ENCODE assay signal across 23 cellular contexts in the genomic region with DNA sequence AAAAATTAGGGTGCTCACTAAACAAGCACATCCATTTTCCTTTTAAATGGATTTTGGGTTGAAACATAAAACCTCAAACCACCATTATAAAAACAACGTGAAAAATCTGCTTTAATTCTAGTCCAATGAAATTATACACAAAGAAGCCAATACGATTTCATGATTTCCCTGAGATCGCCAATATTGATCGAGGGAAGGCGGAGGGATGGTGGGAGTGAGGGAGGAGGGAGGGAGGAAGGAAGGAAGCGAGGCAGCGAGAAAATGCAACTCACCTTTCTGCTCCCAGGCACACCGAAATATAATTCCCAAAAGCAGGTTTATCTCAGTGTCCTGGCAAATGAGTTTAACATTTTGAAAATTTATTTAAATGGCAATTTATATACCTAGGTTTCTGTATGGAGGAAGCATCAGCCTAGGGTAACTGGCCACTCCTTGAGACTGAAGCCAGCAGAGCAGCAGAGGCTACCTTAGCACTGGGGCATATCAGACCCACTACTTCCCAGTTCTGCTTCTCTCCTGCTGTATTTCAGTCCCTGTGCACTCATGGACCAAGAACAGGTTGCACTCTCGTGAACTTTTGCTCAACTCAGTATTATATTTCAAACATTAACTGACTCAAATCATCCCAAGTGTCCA. TPM values are rescaled to one million over a fixed set of nuclear protein-coding genes. Genes with fewer than 3 reads are reported as not detected.
DNase-seq lines count a peak whose midpoint lies in the region; ATAC-seq, FAIRE-seq and TF ChIP-seq lines count a peak whose summit lies in the region.
"Had no signal": no experiment of that assay in that cellular context is flagged by ENCODE, and none has a peak within 500 bp of the region (broad histone marks: within the 10 kb centered on the region; RNA-seq: fewer than 3 reads in every experiment).

No MANE protein-coding gene starts in this region.

- H3K27ac ChIP-seq in HepG2 (ENCODE audit: extremely low read length, insufficient read depth, low read length) (no peak overlapping the region), right lobe of liver (peak overlapping the region in 1 of 3 donors; percentile 87), iPS-18a (ENCODE audit: low read length) (no peak overlapping the region)
- H3K27ac ChIP-seq: adrenal gland, dorsolateral prefrontal cortex, esophagus squamous epithelium, lower lobe of right lung, skin epidermis, vagina had no signal

- peak overlapping the region; percentile 98 for H3K4me2 ChIP-seq in HepG2 (ENCODE audit: low read depth, low read length)

- H3K4me3 ChIP-seq in HepG2 (replicated peaks in 1 of 3; ENCODE audit: insufficient read depth in 1 of 3, low read depth in 2 of 3, low read length in 3 of 3), result peak overlapping the region; percentile 69 to 84 (median 78); a peak in 3 of 6 replicates
- H3K4me3 ChIP-seq in right lobe of liver, result peak overlapping the region in 1 of 3 donors; percentile 79
- peak overlapping the region; percentile 80 for H3K4me3 ChIP-seq in iPS-18a (ENCODE audit: low read length)
- H3K4me3 ChIP-seq: dorsolateral prefrontal cortex, esophagus squamous epithelium, lower lobe of right lung, skin epidermis, vagina had no signal

- in situ Hi-C loops in HepG2 (cut with HindIII; ENCODE audit: extremely low pct_ligation_motif_present, low pct_unique_long_range_greater_than_20kb), result no loop called here

- TF ChIP-seq CTCF in HepG2 (CRISPR knock-in tag; IDR thresholded peaks at IDR 0.05) (no peak), right lobe of liver (IDR thresholded peaks at IDR 0.05) (no peak), GM10248 (IDR thresholded peaks at IDR 0.05; ENCODE audit: control extremely low read depth, extremely low read depth, low read depth, missing control alignments) (no peak)

- no peak for FAIRE-seq in HepG2 (lab: Jason Lieb, UNC)
- FAIRE-seq: GM12892 had no signal

- POLR2A ChIA-PET in HepG2 (lab: Yijun Ruan, JAX) (no interaction called here), GM10248 (lab: Yijun Ruan, JAX) (interaction anchor here (0.6 kb wide), 1 partner anchor 1106 kb away, joined by 3 read pairs; no protein-coding TSS in a partner anchor)

- H2AFZ ChIP-seq in HepG2 (ENCODE audit: low read length), result no peak overlapping the region

- CTCF ChIA-PET in HepG2 (lab: Yijun Ruan, JAX; ENCODE audit: low intra/inter-chr PET ratio, low total read pairs) (no interaction called here), GM10248 (lab: Yijun Ruan, JAX) (no interaction called here)

- no peak for TF ChIP-seq RAD21 in HepG2 (CRISPR knock-in tag; IDR thresholded peaks at IDR 0.05)

- H3K9me3 ChIP-seq in HepG2 (ENCODE audit: low read length) (no peaks in the 10 kb centered on the region), right lobe of liver (no peaks in the 10 kb centered on the region), iPS-18a (ENCODE audit: control insufficient read depth, low read depth, low read length) (no peaks in the 10 kb centered on the region)
- H3K9me3 ChIP-seq: adrenal gland, lower lobe of right lung, vagina had no signal

- peaks cover 0 to 14% of the 10 kb centered on the region in 2 experiments; a peak in 2 of 5 replicates for H3K27me3 ChIP-seq in HepG2 (ENCODE audit: control insufficient read depth in 1 of 2, insufficient read depth in 2 of 2, low read length in 2 of 2)
- no peaks in the 10 kb centered on the region for H3K27me3 ChIP-seq in right lobe of liver
- peaks cover 93% of the 10 kb centered on the region for H3K27me3 ChIP-seq in iPS-18a (ENCODE audit: control insufficient read depth, insufficient read depth, low read length)

- no peak for ATAC-seq in HepG2
- no peak for ATAC-seq in right lobe of liver
- no peak for ATAC-seq in GM21529 (IDR thresholded peaks at IDR 0.05; ENCODE audit: unreplicated experiment)
- ATAC-seq: activated CD8-positive, alpha-beta T cell treated with anti-CD3 and anti-CD28 coated beads for 36 hours; lower lobe of right lung had no signal

- TF ChIP-seq EP300 in HepG2 (IDR thresholded peaks at IDR 0.05; ENCODE audit: low read depth in 2 of 2, low read length in 2 of 2) (no peak), HepG2 (CRISPR knock-in tag; IDR thresholded peaks at IDR 0.05; ENCODE audit: borderline replicate concordance) (no peak)

- no TSS peak for BruUV-seq in HepG2 (replicated peaks; lab: Mats Ljungman, UMichigan)

- intact Hi-C loops in HepG2 (cut with micrococcal nuclease; ENCODE audit: unreplicated experiment), result no loop called here
- intact Hi-C loops in right lobe of liver (cut with DNase I), result no loop called here

- no peaks in the 10 kb centered on the region for H4K20me1 ChIP-seq in HepG2 (ENCODE audit: insufficient read depth, low read length)

- H3K9ac ChIP-seq in HepG2 (ENCODE audit: insufficient read depth, low read depth, low read length) (no peak overlapping the region), iPS-18a (ENCODE audit: low read length) (no peak overlapping the region)

- DNase-seq in HepG2 (ENCODE audit: low spot score) (no peak), right lobe of liver (no peak), OCI-M1 (lab: John Stamatoyannopoulos, UW) (peak; percentile 49), iPS-NIHi7 (ENCODE audit: extremely low spot score) (no peak), GM10248 (ENCODE audit: extremely low spot score) (no peak)
- DNase-seq in stimulated activated CD4-positive, alpha-beta T cell treated with anti-CD3 and anti-CD28 coated beads, Interleukin-15, amount 100 ng/mL, for 24 hours, result no peak
- DNase-seq: activated CD8-positive, alpha-beta T cell treated with anti-CD3 and anti-CD28 coated beads for 36 hours; activated T-cell treated with anti-CD3 and anti-CD28 coated beads, Interleukin-2, amount 50 U/mL, for 48 hours; dorsolateral prefrontal cortex; esophagus squamous epithelium; GDM1; HFFc6; lower lobe of right lung; NCI-H1417 treated with DMSO at 0.1 percent for 48 hours; posterior cingulate gyrus; stimulated activated CD4-positive, alpha-beta T cell treated with anti-CD3 and anti-CD28 coated beads, Interleukin-4, amount 100 ng/mL, for 24 hours; SW 1271 had no signal

- no peak for TF ChIP-seq POLR2A in HepG2 (IDR thresholded peaks at IDR 0.05; ENCODE audit: insufficient read depth in 1 of 2, low read depth in 2 of 2, low read length in 2 of 2)
- TF ChIP-seq POLR2A in right lobe of liver (IDR thresholded peaks at IDR 0.05), result no peak

- peaks cover 26% of the 10 kb centered on the region for H3K4me1 ChIP-seq in HepG2 (ENCODE audit: insufficient read depth, low read length)
- peaks cover 0 to 3% (median 0%) of the 10 kb centered on the region in 4 donors for H3K4me1 ChIP-seq in right lobe of liver
- peaks cover 62% of the 10 kb centered on the region for H3K4me1 ChIP-seq in iPS-18a (ENCODE audit: control insufficient read depth, low read depth, low read length)

- no peaks in the 10 kb centered on the region for H3K36me3 ChIP-seq in HepG2 (replicated peaks in 1 of 2; ENCODE audit: control insufficient read depth in 1 of 2, insufficient read depth in 2 of 2, low read length in 2 of 2)
- H3K36me3 ChIP-seq in right lobe of liver, result no peaks in the 10 kb centered on the region
- H3K36me3 ChIP-seq in iPS-18a (ENCODE audit: control insufficient read depth, low read depth, low read length), result no peaks in the 10 kb centered on the region
- H3K36me3 ChIP-seq: adrenal gland, esophagus squamous epithelium, lower lobe of right lung, vagina had no signal

- peaks cover 8% of the 10 kb centered on the region for H3K79me2 ChIP-seq in HepG2 (ENCODE audit: insufficient read depth, low read length)

- 68% methylated on average over 9 of the region's 9 CpGs for WGBS in HepG2 (ENCODE audit: low lambda C conversion rate)
- 7% methylated on average over 9 of the region's 9 CpGs for WGBS in right lobe of liver (ENCODE audit: insufficient coverage, low coverage, low lambda C conversion rate, missing lambda C conversion rate)

TF ChIP-seq in HepG2, 621 proteins besides CTCF, POLR2A, EP300 and RAD21 (continues in another document):
- TF ChIP-seq ZBTB2 (CRISPR knock-in tag; IDR thresholded peaks at IDR 0.05; ENCODE audit: low read depth) (no peak), ZNF333 (CRISPR knock-in tag; IDR thresholded peaks at IDR 0.05; ENCODE audit: borderline replicate concordance) (no peak), SMC3 (IDR thresholded peaks at IDR 0.05; ENCODE audit: low read length) (no peak), PCBP1 (IDR thresholded peaks at IDR 0.05; ENCODE audit: borderline replicate concordance, low read depth, low read length) (no peak)

RNA-seq across cellular contexts. Expression of gene ONECUT2, which starts 2.3 kb away (rescaled TPM):
- total RNA-seq in HepG2 (2016; rRNA removed; fragmentation: Illumina TruSeq; extraction: Trizol) (3.0 and 6.2 TPM in 2 replicates), right lobe of liver (10 to 100 TPM in 4 of 6 experiments, 1 to 10 TPM in 2; 7.7 to 25.8 (median 14.2) TPM)
- 0.30 and 0.35 TPM in 2 replicates for total RNA-seq in HepG2 (2016; cell fraction: cytosol; rRNA removed; fragmentation: Illumina TruSeq; extraction: Trizol; ENCODE audit: low read depth)
- 2.5 and 5.8 TPM in 2 replicates for total RNA-seq in HepG2 (2016; cell fraction: insoluble cytoplasmic fraction; rRNA removed; fragmentation: Illumina TruSeq; extraction: Trizol)
- total RNA-seq in HepG2 (2016; cell fraction: membrane; rRNA removed; fragmentation: Illumina TruSeq; extraction: Trizol), result 2.0 and 2.3 TPM in 2 replicates
- total RNA-seq in HepG2 (2016; cell fraction: nucleus; rRNA removed; fragmentation: Illumina TruSeq; extraction: Trizol), result 7.8 and 8.6 TPM in 2 replicates
- polyA plus RNA-seq in HepG2 (2011; rRNA removed), result 3.2 and 3.7 TPM in 2 replicates
- 0.94 and 2.0 TPM in 2 replicates for polyA plus RNA-seq in HepG2 (2011; cell fraction: cytosol; rRNA removed)
- 5.2 and 8.5 TPM in 2 replicates for polyA plus RNA-seq in HepG2 (2011; cell fraction: nucleus; rRNA removed)
- polyA plus RNA-seq in HepG2 (2012), result 5.7 and 6.4 TPM in 2 replicates
- 0.16 and 0.31 TPM in 2 replicates for polyA plus RNA-seq in HepG2 (2016; cell fraction: cytosol; fragmentation: Illumina TruSeq; extraction: Trizol; ENCODE audit: low read depth)
- 3.3 TPM in 2 replicates for polyA plus RNA-seq in HepG2 (2016; cell fraction: insoluble cytoplasmic fraction; fragmentation: Illumina TruSeq; extraction: Trizol; ENCODE audit: low read depth)
- polyA plus RNA-seq in HepG2 (2016; cell fraction: membrane; fragmentation: Illumina TruSeq; extraction: Trizol; ENCODE audit: low read depth), result 0.70 and 0.78 TPM in 2 replicates
- polyA plus RNA-seq in HepG2 (2016; cell fraction: nucleus; fragmentation: Illumina TruSeq; extraction: Trizol; ENCODE audit: insufficient read depth, low read depth), result 8.3 and 9.1 TPM in 2 replicates
- polyA minus RNA-seq in HepG2 (2011; rRNA and poly(A)+ RNA removed; ENCODE audit: low replicate concordance), result 3.8 and 10.8 TPM in 2 replicates
- polyA minus RNA-seq in HepG2 (2011; cell fraction: cytosol; rRNA and poly(A)+ RNA removed), result 4.7 and 7.6 TPM in 2 replicates
- polyA minus RNA-seq in HepG2 (2011; cell fraction: nucleus; rRNA and poly(A)+ RNA removed), result 13.3 and 20.5 TPM in 2 replicates
- total RNA-seq: activated CD8-positive, alpha-beta T cell treated with anti-CD3 and anti-CD28 coated beads for 36 hours; vagina had no signal
